24 cellular contexts compared by ENCODE assay signal in genomic region chr2:159114835-159115234, GRCh38.
DNase-seq lines count a peak whose midpoint lies in the region; ATAC-seq and TF ChIP-seq lines count a peak whose summit lies in the region.
"Had no signal": no experiment of that assay in that cellular context is flagged by ENCODE, and none has a peak within 500 bp of the region (broad histone marks: within the 10 kb centered on the region; RNA-seq: fewer than 3 reads in every experiment).

No MANE protein-coding gene starts in this region.

- no peak for TF ChIP-seq CTCF in LNCaP clone FGC (IDR thresholded peaks at IDR 0.05; ENCODE audit: control insufficient read depth, extremely low read depth, insufficient read depth)
- no peak for TF ChIP-seq CTCF in endothelial cell (IDR thresholded peaks at IDR 0.05; ENCODE audit: unreplicated experiment)
- no peak for TF ChIP-seq CTCF in prostate gland (IDR thresholded peaks at IDR 0.05)
- no peak for TF ChIP-seq CTCF in tibial nerve (IDR thresholded peaks at IDR 0.05)

- H3K27me3 ChIP-seq in prostate gland (replicated peaks; ENCODE audit: insufficient read depth) = no peaks in the 10 kb centered on the region
- H3K27me3 ChIP-seq in tibial nerve = no peaks in the 10 kb centered on the region
- H3K27me3 ChIP-seq: MG63 had no signal

- no peak for TF ChIP-seq EP300 in tibial nerve (IDR thresholded peaks at IDR 0.05)

- TF ChIP-seq POLR2A in prostate gland (IDR thresholded peaks at IDR 0.05) = no peak
- TF ChIP-seq POLR2A in tibial nerve (IDR thresholded peaks at IDR 0.05) = no peak

- H3K27ac ChIP-seq in prostate gland (peak overlapping the region in 1 of 2 donors; percentile 27), tibial nerve (no peak overlapping the region)

- DNase-seq in DMS79 treated with DMSO at 0.1 percent for 48 hours (lab: John Stamatoyannopoulos, UW) (peak; percentile 55), LNCaP clone FGC (ENCODE audit: low read depth) (peak; percentile 92), endothelial cell (ENCODE audit: low spot score) (no peak), prostate gland (ENCODE audit: low spot score) (peak; percentile 54), putamen (ENCODE audit: low spot score) (no peak), tibial nerve (ENCODE audit: low spot score in 2 of 2) (no peak)
- DNase-seq: C1 segment of cervical spinal cord; CD4-positive, alpha-beta memory T cell; COR-L47; DMS53; EL; GDM1; Kasumi-1; MG63; NCI-H2081; NCI-H446; NCI-H524 treated with DMSO at 0.1 percent for 48 hours; NCI-H774; SK-N-SH; SW 1271; T-helper 17 cell had no signal

- H3K4me1 ChIP-seq in prostate gland (replicated peaks) = peaks cover 4% of the 10 kb centered on the region
- H3K4me1 ChIP-seq in tibial nerve = peaks cover 0 to 36% (median 4%) of the 10 kb centered on the region in 4 donors

- H3K4me3 Mint-ChIP-seq in endothelial cell (ENCODE audit: unreplicated experiment) = no peak overlapping the region
- H3K4me3 Mint-ChIP-seq: CD4-positive, alpha-beta memory T cell; T-helper 17 cell had no signal

- peaks cover 3% of the 10 kb centered on the region for H3K27me3 Mint-ChIP-seq in endothelial cell (ENCODE audit: unreplicated experiment)

- H3K4me3 ChIP-seq in LNCaP clone FGC (ENCODE audit: low read depth, low read length) (0 out of 2 replicates have a peak overlapping the region, but pooled peaks have one; percentile 17), prostate gland (no peak overlapping the region), tibial nerve (no peak overlapping the region)
- H3K4me3 ChIP-seq: GM12878, K562, MG63 had no signal

- H3K4me1 Mint-ChIP-seq in endothelial cell (ENCODE audit: unreplicated experiment) = peaks cover 30% of the 10 kb centered on the region

- intact Hi-C loops in prostate gland (cut with DNase I) = loop anchor here (10.0 kb wide), 1 partner anchor 80 kb away; no protein-coding TSS in a partner anchor

- H3K9me3 Mint-ChIP-seq in endothelial cell (ENCODE audit: unreplicated experiment) = no peaks in the 10 kb centered on the region

- no peak for ATAC-seq in GM18909 (IDR thresholded peaks at IDR 0.05; ENCODE audit: poor library complexity, unreplicated experiment)
- ATAC-seq: GM12878, K562, T-helper 17 cell had no signal

- H3K36me3 Mint-ChIP-seq in endothelial cell (ENCODE audit: low read depth, unreplicated experiment) = peaks cover 14% of the 10 kb centered on the region
- H3K36me3 Mint-ChIP-seq: CD4-positive, alpha-beta memory T cell had no signal

- H3K9me3 ChIP-seq in prostate gland (no peaks in the 10 kb centered on the region), tibial nerve (peaks cover 0 to 10% (median 0%) of the 10 kb centered on the region in 4 donors)
- H3K9me3 ChIP-seq: MG63, SK-N-SH had no signal

- WGBS in prostate gland = 41% methylated on average over 5 of the region's 5 CpGs
- 78 to 86% methylated on average over 5 of the region's 5 CpGs for WGBS in tibial nerve, 2 donors

- H3K36me3 ChIP-seq in prostate gland (no peaks in the 10 kb centered on the region), tibial nerve (peaks cover 0 to 6% (median 0%) of the 10 kb centered on the region in 3 donors)
- H3K36me3 ChIP-seq: MG63 had no signal

- H3K27ac Mint-ChIP-seq in endothelial cell (ENCODE audit: unreplicated experiment) = peak overlapping the region; percentile 78

Comparison
In these comparisons a context has a peak if more than half of its experiments do, and no peak if none do; other contexts are left out.
1. DNase-seq: peak in DMS79 treated with DMSO at 0.1 percent for 48 hours (single experiment), LNCaP clone FGC (single experiment) and prostate gland (single experiment); none in endothelial cell (single experiment), putamen (single experiment) and tibial nerve (0 of 2).